ENCODE assay signal across 1 cellular context in the genomic region with DNA sequence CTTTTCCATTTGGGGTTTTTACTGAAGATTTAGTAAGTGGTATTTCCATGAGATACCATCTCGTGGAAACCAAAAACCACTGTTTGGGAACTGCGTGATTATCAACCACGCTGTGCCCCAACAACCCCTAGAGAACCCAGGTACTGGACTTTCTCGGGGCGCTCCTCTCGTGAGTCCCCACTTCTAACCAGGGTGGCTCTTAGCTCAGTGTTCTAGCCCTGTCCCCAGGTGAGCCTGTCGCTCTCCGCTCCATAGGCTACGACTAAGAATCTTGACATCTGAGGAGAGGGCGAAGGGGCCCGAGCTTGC.
TF ChIP-seq lines count a peak whose summit lies in the region.

No MANE protein-coding gene starts in this region.

TF ChIP-seq in K562, 482 proteins besides CTCF, POLR2A, EP300 and RAD21:
- TF ChIP-seq, protein P1, sequence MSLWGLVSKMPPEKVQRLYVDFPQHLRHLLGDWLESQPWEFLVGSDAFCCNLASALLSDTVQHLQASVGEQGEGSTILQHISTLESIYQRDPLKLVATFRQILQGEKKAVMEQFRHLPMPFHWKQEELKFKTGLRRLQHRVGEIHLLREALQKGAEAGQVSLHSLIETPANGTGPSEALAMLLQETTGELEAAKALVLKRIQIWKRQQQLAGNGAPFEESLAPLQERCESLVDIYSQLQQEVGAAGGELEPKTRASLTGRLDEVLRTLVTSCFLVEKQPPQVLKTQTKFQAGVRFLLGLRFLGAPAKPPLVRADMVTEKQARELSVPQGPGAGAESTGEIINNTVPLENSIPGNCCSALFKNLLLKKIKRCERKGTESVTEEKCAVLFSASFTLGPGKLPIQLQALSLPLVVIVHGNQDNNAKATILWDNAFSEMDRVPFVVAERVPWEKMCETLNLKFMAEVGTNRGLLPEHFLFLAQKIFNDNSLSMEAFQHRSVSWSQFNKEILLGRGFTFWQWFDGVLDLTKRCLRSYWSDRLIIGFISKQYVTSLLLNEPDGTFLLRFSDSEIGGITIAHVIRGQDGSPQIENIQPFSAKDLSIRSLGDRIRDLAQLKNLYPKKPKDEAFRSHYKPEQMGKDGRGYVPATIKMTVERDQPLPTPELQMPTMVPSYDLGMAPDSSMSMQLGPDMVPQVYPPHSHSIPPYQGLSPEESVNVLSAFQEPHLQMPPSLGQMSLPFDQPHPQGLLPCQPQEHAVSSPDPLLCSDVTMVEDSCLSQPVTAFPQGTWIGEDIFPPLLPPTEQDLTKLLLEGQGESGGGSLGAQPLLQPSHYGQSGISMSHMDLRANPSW (CRISPR knock-in tag; IDR thresholded peaks at IDR 0.05) = 0 out of 2 replicates have a peak, but pooled peaks have one; percentile 10
- TF ChIP-seq ARID1B (IDR thresholded peaks at IDR 0.05) = no peak
